ENCODE assay signal across 7 cellular contexts in the genomic region with DNA sequence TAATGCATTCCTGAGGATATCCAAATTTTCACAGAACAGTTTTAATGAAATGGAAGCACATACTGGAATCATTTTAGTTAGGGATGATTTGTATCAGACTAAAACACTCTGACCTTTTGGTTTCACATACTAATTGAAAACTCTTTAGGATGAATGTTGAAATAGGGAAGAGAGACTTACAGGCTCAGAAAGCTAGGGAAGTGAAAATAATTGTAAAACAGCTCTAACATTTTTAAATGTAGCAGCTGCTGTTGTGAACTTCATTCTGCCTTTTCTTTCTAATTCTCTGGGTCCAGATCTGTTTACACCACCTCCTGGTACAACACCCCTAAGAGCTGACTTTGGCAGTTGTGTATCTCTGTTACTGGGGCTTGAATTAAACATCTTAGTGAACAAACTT. TPM values are rescaled to one million over a fixed set of nuclear protein-coding genes. Genes with fewer than 3 reads are reported as not detected.
A peak's percentile ranks its signal among the peaks of the same experiment; 100 is the strongest.
DNase-seq lines count a peak whose midpoint lies in the region; ATAC-seq and TF ChIP-seq lines count a peak whose summit lies in the region.
"Not testable (repeated sequence)": the region's sequence is repeated elsewhere in the genome, so short reads cannot be mapped to it uniquely, and the experiment has no call there.

No MANE protein-coding gene starts in this region.

- not testable (repeated sequence) for H3K27me3 Mint-ChIP-seq in naive B cell; stimulated activated naive B cell treated with anti-CD40 and anti-IgM and Interleukin-4, amounts not matched to agents 10 μg/mL and 1 μg/mL and 100 μg/mL, for 72 hours

- POLR2A ChIA-PET in OCI-LY7 (lab: Charles Lee), result interaction anchor here (0.6 to 10.3 kb wide), 7 partner anchors 8 to 418 kb away, joined by 3 to 297 read pairs (median 8); a partner anchor contains a TSS

- not testable (repeated sequence) for H3K4me1 ChIP-seq in OCI-LY7 (ENCODE audit: insufficient read depth, low read length, poor library complexity, severe bottlenecking)

- H2AFZ ChIP-seq in OCI-LY7 (ENCODE audit: low read length), result not testable (repeated sequence)

- not testable (repeated sequence) for H3K9me3 Mint-ChIP-seq in naive B cell; stimulated activated naive B cell treated with anti-CD40 and anti-IgM and Interleukin-4, amounts not matched to agents 10 μg/mL and 1 μg/mL and 100 μg/mL, for 72 hours

- not testable (repeated sequence) for H3K27ac Mint-ChIP-seq in naive B cell; stimulated activated naive B cell treated with anti-CD40 and anti-IgM and Interleukin-4, amounts not matched to agents 10 μg/mL and 1 μg/mL and 100 μg/mL, for 72 hours

- H4K20me1 ChIP-seq in OCI-LY7 (ENCODE audit: insufficient read depth, low read length), result not testable (repeated sequence)

- TSS peak; percentile 17 for BruUV-seq in OCI-LY7 (replicated peaks; lab: Mats Ljungman, UMichigan)

- not testable (repeated sequence) for H3K36me3 ChIP-seq in OCI-LY7 (ENCODE audit: insufficient read depth, low read length)

- H3K27ac ChIP-seq in OCI-LY7 (ENCODE audit: low read depth, low read length, poor library complexity, severe bottlenecking), result peak overlapping the region; percentile 35

- not testable (repeated sequence) for H3K36me3 Mint-ChIP-seq in naive B cell; stimulated activated naive B cell treated with anti-CD40 and anti-IgM and Interleukin-4, amounts not matched to agents 10 μg/mL and 1 μg/mL and 100 μg/mL, for 72 hours

- H3K79me2 ChIP-seq in OCI-LY7 (ENCODE audit: insufficient read depth, low read depth, low read length), result not testable (repeated sequence)

- peak; percentile 43 for ATAC-seq in GM18868 (IDR thresholded peaks at IDR 0.05; ENCODE audit: unreplicated experiment)
- ATAC-seq in GM21737 (IDR thresholded peaks at IDR 0.05; ENCODE audit: unreplicated experiment), result peak; percentile 53
- ATAC-seq in HG03159 (IDR thresholded peaks at IDR 0.05; ENCODE audit: unreplicated experiment), result peak; percentile 45
- peak; percentile 7 for ATAC-seq in Right ventricle myocardium inferior
- peak; percentile 67 to 72 for ATAC-seq in naive B cell (ENCODE audit: low read depth in 2 of 2)
- peak; percentile 84 to 86 for ATAC-seq in stimulated activated naive B cell treated with anti-CD40 and anti-IgM and Interleukin-4, amounts not matched to agents 10 μg/mL and 1 μg/mL and 100 μg/mL, for 72 hours (replicated peaks)

- H3K4me2 ChIP-seq in OCI-LY7 (ENCODE audit: low read length), result peak overlapping the region; percentile 32

- intact Hi-C loops in OCI-LY7 (cut with micrococcal nuclease; ENCODE audit: unreplicated experiment); Right ventricle myocardium inferior (cut with DNase I): not testable (repeated sequence)

- CTCF ChIA-PET in OCI-LY7 (lab: Charles Lee; ENCODE audit: unreplicated experiment), result interaction anchor here (0.5 to 2.1 kb wide), 4 partner anchors 8 to 20 kb away, joined by 3 to 8 read pairs (median 4); no protein-coding TSS in a partner anchor

- H3K9me2 ChIP-seq in OCI-LY7 (ENCODE audit: insufficient read depth, low read length), result not testable (repeated sequence)

- not testable (repeated sequence) for DNase-seq in OCI-LY7 (ENCODE audit: low spot score); Right ventricle myocardium inferior (ENCODE audit: missing footprints); stimulated activated naive B cell treated with anti-CD40 and anti-IgM and Interleukin-4, amounts not matched to agents 10 μg/mL and 1 μg/mL and 100 μg/mL, for 72 hours
- peak; percentile 23 for DNase-seq in naive B cell

- not testable (repeated sequence) for TF ChIP-seq CTCF in OCI-LY7 (conservative IDR thresholded peaks at IDR 0.05; ENCODE audit: low read length)

- H3K9me3 ChIP-seq in OCI-LY7 (ENCODE audit: low read length), result not testable (repeated sequence)

- H3K4me1 Mint-ChIP-seq in naive B cell; stimulated activated naive B cell treated with anti-CD40 and anti-IgM and Interleukin-4, amounts not matched to agents 10 μg/mL and 1 μg/mL and 100 μg/mL, for 72 hours: not testable (repeated sequence)

- not testable (repeated sequence) for H3K4me3 Mint-ChIP-seq in naive B cell; stimulated activated naive B cell treated with anti-CD40 and anti-IgM and Interleukin-4, amounts not matched to agents 10 μg/mL and 1 μg/mL and 100 μg/mL, for 72 hours

- not testable (repeated sequence) for H3K4me3 ChIP-seq in OCI-LY7 (ENCODE audit: low read depth, low read length, poor library complexity, severe bottlenecking)

RNA-seq across cellular contexts. Expression of a gene that starts 9.7 kb away (rescaled TPM):
- 1.8 and 1.9 TPM in 2 replicates for total RNA-seq in OCI-LY7 (2014; rRNA removed; shearing (Covaris generic))
- 1.6 and 1.8 TPM in 2 replicates for total RNA-seq in OCI-LY7 (2022)
- 6.5 TPM for total RNA-seq in Right ventricle myocardium inferior
- polyA plus RNA-seq in naive B cell (ENCODE audit: low read depth in 6 of 6), result 100 to 1,000 TPM in 2 of 6 donors, 10 to 100 TPM in 4; 15.4 to 147 (median 48.5) TPM

Comparison
In these comparisons a context has a peak if more than half of its experiments do, and no peak if none do; other contexts are left out.
1. ATAC-seq: peak in every context shown above with its lines; median percentile 85 in stimulated activated naive B cell treated with anti-CD40 and anti-IgM and Interleukin-4, amounts not matched to agents 10 μg/mL and 1 μg/mL and 100 μg/mL, for 72 hours; 70 in naive B cell; 53 in GM21737; 45 in HG03159; 43 in GM18868; 7 in Right ventricle myocardium inferior.